ENCODE assay signal across 25 cellular contexts in the genomic region with DNA sequence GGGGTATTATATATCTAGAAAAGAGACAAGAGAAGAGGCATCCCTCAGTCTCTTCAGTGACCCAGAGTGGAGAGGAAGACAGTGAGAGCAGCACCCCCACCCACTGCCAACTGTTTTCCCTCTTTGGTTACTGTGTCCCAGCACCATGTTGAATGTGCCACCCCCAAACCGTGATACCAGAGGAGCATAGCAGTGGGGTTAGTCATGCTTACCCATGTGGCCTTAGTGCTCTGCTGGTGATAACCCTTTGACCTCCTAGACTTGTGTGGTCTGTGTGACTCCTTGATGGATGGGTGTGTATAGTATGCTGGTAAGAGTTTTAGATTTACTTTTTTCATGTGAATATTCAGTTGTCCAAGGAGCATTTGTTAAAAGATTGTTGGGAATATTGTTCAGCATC. TPM values are rescaled to one million over a fixed set of nuclear protein-coding genes. Genes with fewer than 3 reads are reported as not detected.
"Had no signal": no experiment of that assay in that cellular context is flagged by ENCODE, and none has a peak within 500 bp of the region (broad histone marks: within the 10 kb centered on the region; RNA-seq: fewer than 3 reads in every experiment).

No MANE protein-coding gene starts in this region.

- H3K36me3 ChIP-seq: left ventricle myocardium inferior, neutrophil, ovary, right atrium auricular region, vagina had no signal

- H3K4me3 ChIP-seq: left ventricle myocardium inferior, ovary, psoas muscle, right atrium auricular region, vagina had no signal

- H3K27ac ChIP-seq: foreskin keratinocyte, left ventricle myocardium inferior, neutrophil, ovary, psoas muscle, right atrium auricular region, vagina, VCaP had no signal

- H3K27me3 ChIP-seq: foreskin keratinocyte, neutrophil, ovary, right atrium auricular region, vagina had no signal

- DNase-seq: activated CD4-positive, alpha-beta memory T cell treated with anti-CD3 and anti-CD28 coated beads, Interleukin-2, amount 10 ng/mL, durations not matched to agents 7 days and 5 days; activated CD4-positive, alpha-beta T cell treated with anti-CD3 and anti-CD28 coated beads, Interleukin-2, amount 10 ng/mL, durations not matched to agents 24 days and 14 days; activated effector memory CD4-positive, alpha-beta T cell treated with anti-CD3 and anti-CD28 coated beads, Interleukin-2, amount 50 U/mL, for 16 hours; activated naive CD4-positive, alpha-beta T cell treated with anti-CD3 and anti-CD28 coated beads, Interleukin-2, amount 10 ng/mL, durations not matched to agents 7 days and 5 days; activated T-cell treated with anti-CD3 and anti-CD28 coated beads, Interleukin-2, amount 50 U/mL, for 72 hours; aorta; caudate nucleus; effector memory CD4-positive, alpha-beta T cell; foreskin keratinocyte; hippocampal formation; kidney glomerular epithelial cell; left ventricle myocardium inferior; ovary; psoas muscle; stimulated activated CD4-positive, alpha-beta T cell treated with anti-CD3 and anti-CD28 coated beads, Interleukin-12 subunit alpha, Interleukin-12 subunit beta, amount 100 ng/mL, for 4 hours had no signal

- H3K36me3 Mint-ChIP-seq: brain, type B pancreatic cell had no signal

- H3K9me3 Mint-ChIP-seq: activated CD4-positive, alpha-beta memory T cell treated with anti-CD3 and anti-CD28 coated beads, Interleukin-2, amount 10 ng/mL, durations not matched to agents 7 days and 5 days; activated CD4-positive, alpha-beta T cell treated with anti-CD3 and anti-CD28 coated beads, Interleukin-2, amount 10 ng/mL, durations not matched to agents 24 days and 14 days; activated naive CD4-positive, alpha-beta T cell treated with anti-CD3 and anti-CD28 coated beads, Interleukin-2, amount 10 ng/mL, durations not matched to agents 7 days and 5 days; activated T-cell treated with anti-CD3 and anti-CD28 coated beads, Interleukin-2, amount 50 U/mL, for 72 hours; brain; nephron; type B pancreatic cell had no signal

- H3K4me1 ChIP-seq: foreskin keratinocyte, left ventricle myocardium inferior, psoas muscle, right atrium auricular region, vagina had no signal

- H3K4me3 Mint-ChIP-seq: activated CD4-positive, alpha-beta memory T cell treated with anti-CD3 and anti-CD28 coated beads, Interleukin-2, amount 10 ng/mL, durations not matched to agents 7 days and 5 days; activated CD4-positive, alpha-beta T cell treated with anti-CD3 and anti-CD28 coated beads, Interleukin-2, amount 10 ng/mL, durations not matched to agents 24 days and 14 days; activated naive CD4-positive, alpha-beta T cell treated with anti-CD3 and anti-CD28 coated beads, Interleukin-2, amount 10 ng/mL, durations not matched to agents 7 days and 5 days; activated T-cell treated with anti-CD3 and anti-CD28 coated beads, Interleukin-2, amount 50 U/mL, for 72 hours; brain; nephron; type B pancreatic cell had no signal

- H3K9me3 ChIP-seq: left ventricle myocardium inferior, neutrophil, ovary, psoas muscle, right atrium auricular region, vagina had no signal

- H3K4me1 Mint-ChIP-seq: activated CD4-positive, alpha-beta memory T cell treated with anti-CD3 and anti-CD28 coated beads, Interleukin-2, amount 10 ng/mL, durations not matched to agents 7 days and 5 days; activated CD4-positive, alpha-beta T cell treated with anti-CD3 and anti-CD28 coated beads, Interleukin-2, amount 10 ng/mL, durations not matched to agents 24 days and 14 days; activated naive CD4-positive, alpha-beta T cell treated with anti-CD3 and anti-CD28 coated beads, Interleukin-2, amount 10 ng/mL, durations not matched to agents 7 days and 5 days; brain; nephron had no signal

- H3K27me3 Mint-ChIP-seq: activated CD4-positive, alpha-beta memory T cell treated with anti-CD3 and anti-CD28 coated beads, Interleukin-2, amount 10 ng/mL, durations not matched to agents 7 days and 5 days; activated CD4-positive, alpha-beta T cell treated with anti-CD3 and anti-CD28 coated beads, Interleukin-2, amount 10 ng/mL, durations not matched to agents 24 days and 14 days; activated naive CD4-positive, alpha-beta T cell treated with anti-CD3 and anti-CD28 coated beads, Interleukin-2, amount 10 ng/mL, durations not matched to agents 7 days and 5 days; brain; type B pancreatic cell had no signal

- ATAC-seq: activated CD4-positive, CD25-positive, alpha-beta regulatory T cell treated with anti-CD3 and anti-CD28 coated beads, Interleukin-2, amount 50 U/mL, for 24 hours; activated T-cell treated with anti-CD3 and anti-CD28 coated beads, Interleukin-2, amount 50 U/mL, for 72 hours; foreskin keratinocyte; psoas muscle had no signal

- H3K27ac Mint-ChIP-seq: activated CD4-positive, alpha-beta memory T cell treated with anti-CD3 and anti-CD28 coated beads, Interleukin-2, amount 10 ng/mL, durations not matched to agents 7 days and 5 days; activated CD4-positive, alpha-beta T cell treated with anti-CD3 and anti-CD28 coated beads, Interleukin-2, amount 10 ng/mL, durations not matched to agents 24 days and 14 days; activated naive CD4-positive, alpha-beta T cell treated with anti-CD3 and anti-CD28 coated beads, Interleukin-2, amount 10 ng/mL, durations not matched to agents 7 days and 5 days; activated T-cell treated with anti-CD3 and anti-CD28 coated beads, Interleukin-2, amount 50 U/mL, for 72 hours; brain; nephron; type B pancreatic cell had no signal

RNA-seq across cellular contexts. Expression of gene USP9Y, which starts 48.3 kb away (rescaled TPM):
- total RNA-seq: aorta, dermis microvascular lymphatic vessel endothelial cell, glomerular endothelial cell, psoas muscle, right atrium auricular region, vagina had no signal
- polyA plus RNA-seq: ovary had no signal
